11 cellular contexts compared by ENCODE assay signal in genomic region chr3:120498947-120499346, GRCh38. TPM values are rescaled to one million over a fixed set of nuclear protein-coding genes. Genes with fewer than 3 reads are reported as not detected.
DNase-seq lines count a peak whose midpoint lies in the region; ATAC-seq, FAIRE-seq and TF ChIP-seq lines count a peak whose summit lies in the region.
"Had no signal": no experiment of that assay in that cellular context is flagged by ENCODE, and none has a peak within 500 bp of the region (broad histone marks: within the 10 kb centered on the region; RNA-seq: fewer than 3 reads in every experiment).

No MANE protein-coding gene starts in this region.

- H3K18ac ChIP-seq in mesenchymal stem cell (ENCODE audit: low read depth in 1 of 2, low read length in 2 of 2), result no peak overlapping the region

- H3K4me3 ChIP-seq in A549 (no peak overlapping the region), endodermal cell (ENCODE audit: low read length) (no peak overlapping the region), mesenchymal stem cell (ENCODE audit: insufficient read depth in 1 of 2, low read depth in 1 of 2, low read length in 2 of 2) (peak overlapping the region in 1 of 2 experiments; percentile 18), small intestine (ENCODE audit: low read depth in 1 of 2, low read length in 2 of 2) (no peak overlapping the region)
- H3K4me3 ChIP-seq: BLaER1 had no signal

- POLR2A ChIA-PET in A549 (lab: Yijun Ruan, JAX), result no interaction called here

- no peaks in the 10 kb centered on the region for H3K27me3 ChIP-seq in endodermal cell (ENCODE audit: control insufficient read depth, insufficient read depth, low read length, poor library complexity, severe bottlenecking)
- no peaks in the 10 kb centered on the region for H3K27me3 ChIP-seq in mesenchymal stem cell (ENCODE audit: control insufficient read depth in 1 of 2, insufficient read depth in 1 of 2, low read length in 2 of 2)
- no peaks in the 10 kb centered on the region for H3K27me3 ChIP-seq in small intestine (ENCODE audit: control insufficient read depth in 2 of 2, insufficient read depth in 2 of 2, low read length in 2 of 2)
- H3K27me3 ChIP-seq: BLaER1 had no signal

- peaks cover 31% of the 10 kb centered on the region for H3K4me1 ChIP-seq in A549
- no peaks in the 10 kb centered on the region for H3K4me1 ChIP-seq in endodermal cell (ENCODE audit: control insufficient read depth, insufficient read depth, low read length)
- peaks cover 1% of the 10 kb centered on the region for H3K4me1 ChIP-seq in mesenchymal stem cell (ENCODE audit: control insufficient read depth, insufficient read depth, low read depth, low read length)
- H3K4me1 ChIP-seq in small intestine (ENCODE audit: control insufficient read depth in 2 of 2, insufficient read depth in 1 of 2, low read depth in 1 of 2, low read length in 1 of 2), result no peaks in the 10 kb centered on the region
- H3K4me1 ChIP-seq: BLaER1 had no signal

- no peak for TF ChIP-seq RAD21 in A549 (conservative IDR thresholded peaks at IDR 0.05 in 1 of 2, IDR thresholded peaks at IDR 0.05 in 1 of 2)

- H3K27ac ChIP-seq in A549, result peak overlapping the region in 1 of 2 experiments; percentile 51; a peak in 2 of 6 replicates
- H3K27ac ChIP-seq in endodermal cell (ENCODE audit: low read depth, low read length), result no peak overlapping the region
- H3K27ac ChIP-seq in mesenchymal stem cell (ENCODE audit: low read length, poor library complexity, severe bottlenecking), result peak overlapping the region; percentile 71
- no peak overlapping the region for H3K27ac ChIP-seq in small intestine (ENCODE audit: low read depth in 1 of 2, low read length in 1 of 2)
- H3K27ac ChIP-seq: BLaER1, RWPE1 had no signal

- H2BK120ac ChIP-seq in mesenchymal stem cell (ENCODE audit: low read depth, low read length), result no peak overlapping the region

- H3K9ac ChIP-seq in endodermal cell (ENCODE audit: extremely low read depth, low read length, poor library complexity, severe bottlenecking) (no peak overlapping the region), mesenchymal stem cell (ENCODE audit: low read length) (peak overlapping the region; percentile 87)
- H3K9ac ChIP-seq: BLaER1 had no signal

- H4K8ac ChIP-seq in mesenchymal stem cell (ENCODE audit: low read length), result no peak overlapping the region

- H3K36me3 ChIP-seq in endodermal cell (ENCODE audit: control insufficient read depth, insufficient read depth, low read length) (no peaks in the 10 kb centered on the region), mesenchymal stem cell (ENCODE audit: control insufficient read depth in 1 of 2, insufficient read depth in 2 of 2, low read depth in 1 of 2, low read length in 2 of 2) (no peaks in the 10 kb centered on the region), small intestine (ENCODE audit: control insufficient read depth in 2 of 2, insufficient read depth in 2 of 2, low read length in 2 of 2) (no peaks in the 10 kb centered on the region)
- H3K36me3 ChIP-seq: BLaER1 had no signal

- CTCF ChIA-PET in A549 (lab: Yijun Ruan, JAX), result interaction anchor here (0.8 to 1.2 kb wide), 2 partner anchors 11 to 13 kb away, joined by 3 to 4 read pairs; no protein-coding TSS in a partner anchor

- peak overlapping the region; percentile 18; the same call in 2 of the 3 replicates for H3K4me2 ChIP-seq in A549
- no peak overlapping the region for H3K4me2 ChIP-seq in mesenchymal stem cell (ENCODE audit: low read length, poor library complexity, severe bottlenecking)
- H3K4me2 ChIP-seq: BLaER1 had no signal

- peak; percentile 80 to 86; a peak in 5 of 6 replicates for ATAC-seq in A549
- ATAC-seq in GM19035 (IDR thresholded peaks at IDR 0.05; ENCODE audit: unreplicated experiment), result no peak
- ATAC-seq: activated T-cell treated with anti-CD3 and anti-CD28 coated beads, Interleukin-2, amount 50 U/mL, for 4 hours had no signal

- TF ChIP-seq EP300 in A549 (IDR thresholded peaks at IDR 0.05), result no peak

- H2AK5ac ChIP-seq in mesenchymal stem cell (ENCODE audit: low read length, severe bottlenecking), result no peak overlapping the region

- no peaks in the 10 kb centered on the region for H3K27me3 Mint-ChIP-seq in endodermal cell (ENCODE audit: insufficient read depth)

- no peak overlapping the region for H2AFZ ChIP-seq in mesenchymal stem cell (ENCODE audit: low read depth, low read length)

- H3K4me3 Mint-ChIP-seq in endodermal cell, result no peak overlapping the region
- H3K4me3 Mint-ChIP-seq: activated T-cell treated with anti-CD3 and anti-CD28 coated beads, Interleukin-2, amount 50 U/mL, for 4 hours had no signal

- FAIRE-seq in A549 (lab: Jason Lieb, UNC), result no peak
- no peak for FAIRE-seq in small intestine (lab: Jason Lieb, UNC)

- H4K91ac ChIP-seq in mesenchymal stem cell (ENCODE audit: low read length), result no peak overlapping the region

- peaks cover 11% of the 10 kb centered on the region for H3K4me1 Mint-ChIP-seq in endodermal cell

- no peaks in the 10 kb centered on the region for H3K79me1 ChIP-seq in mesenchymal stem cell (replicated peaks; ENCODE audit: low read length, poor library complexity, severe bottlenecking)

- no peaks in the 10 kb centered on the region for H3K36me3 Mint-ChIP-seq in endodermal cell (ENCODE audit: low read depth)

- H2BK12ac ChIP-seq in mesenchymal stem cell (ENCODE audit: low read length in 2 of 2), result no peak overlapping the region

- peaks cover 25% of the 10 kb centered on the region for H3K9me3 Mint-ChIP-seq in endodermal cell

- H2BK5ac ChIP-seq in mesenchymal stem cell (ENCODE audit: low read depth, low read length, poor library complexity, severe bottlenecking), result peak overlapping the region; percentile 1

- no peak overlapping the region for H2BK15ac ChIP-seq in mesenchymal stem cell (ENCODE audit: low read depth, poor library complexity, severe bottlenecking)

- no peak overlapping the region for H3K23ac ChIP-seq in mesenchymal stem cell (ENCODE audit: low read length in 2 of 2)

- no peak for TF ChIP-seq POLR2A in A549 (IDR thresholded peaks at IDR 0.05; ENCODE audit: low read length)

- H3K9me3 ChIP-seq in A549 (peaks cover 8% of the 10 kb centered on the region), endodermal cell (ENCODE audit: control insufficient read depth, low read length) (peaks cover 24% of the 10 kb centered on the region), mesenchymal stem cell (ENCODE audit: control insufficient read depth, low read length) (peaks cover 6% of the 10 kb centered on the region), small intestine (ENCODE audit: control insufficient read depth, low read depth) (no peaks in the 10 kb centered on the region)

- peak in 1 of 2 experiments; percentile 43 for DNase-seq in A549 (ENCODE audit: low read depth in 1 of 2, low spot score in 1 of 2)
- peak; percentile 89 for DNase-seq in LHCN-M2 (ENCODE audit: low read depth)
- DNase-seq in endodermal cell, result peak; percentile 65
- peak; percentile 92 for DNase-seq in mesenchymal stem cell
- no peak for DNase-seq in NCI-H82 (lab: John Stamatoyannopoulos, UW)
- no peak for DNase-seq in NK-92 treated with Interleukin-12 subunit alpha and Interleukin-12 subunit beta, amount 100 ng/mL, for 24 hours (lab: John Stamatoyannopoulos, UW)
- no peak for DNase-seq in small intestine
- DNase-seq: activated T-cell treated with anti-CD3 and anti-CD28 coated beads, Interleukin-2, amount 50 U/mL, for 4 hours had no signal

- no peak overlapping the region for H3K27ac Mint-ChIP-seq in endodermal cell

- TF ChIP-seq CTCF in A549 (IDR thresholded peaks at IDR 0.05) (no peak), endodermal cell (conservative IDR thresholded peaks at IDR 0.05) (no peak)

- H3K4ac ChIP-seq in mesenchymal stem cell (ENCODE audit: low read depth in 1 of 2, low read length in 2 of 2), result no peak overlapping the region

- no peak overlapping the region for H3K14ac ChIP-seq in mesenchymal stem cell (ENCODE audit: low read length in 2 of 2)

TF ChIP-seq in A549, 52 proteins besides CTCF, POLR2A, EP300 and RAD21 (continues in another document):
- TF ChIP-seq HOXB5 (CRISPR knock-in tag; IDR thresholded peaks at IDR 0.05) (no peak), NPAS2 (CRISPR knock-in tag; IDR thresholded peaks at IDR 0.05; ENCODE audit: borderline replicate concordance) (no peak), FOXS1 (CRISPR knock-in tag; IDR thresholded peaks at IDR 0.05) (no peak), RFX5 (IDR thresholded peaks at IDR 0.05) (no peak), SREBF2 (IDR thresholded peaks at IDR 0.05) (no peak), HMGXB4 (CRISPR knock-in tag; IDR thresholded peaks at IDR 0.05; ENCODE audit: borderline replicate concordance) (no peak), EHF (CRISPR knock-in tag; IDR thresholded peaks at IDR 0.05) (no peak), PHF8 (IDR thresholded peaks at IDR 0.05; ENCODE audit: borderline replicate concordance, low read depth) (no peak), KDM1A (IDR thresholded peaks at IDR 0.05; ENCODE audit: low read depth) (no peak), JUN (IDR thresholded peaks at IDR 0.05) (no peak), MAFK (IDR thresholded peaks at IDR 0.05; ENCODE audit: partially characterized antibody) (no peak), CBX8 (IDR thresholded peaks at IDR 0.05) (no peak)

RNA-seq across cellular contexts. Expression of gene FSTL1, which starts 48.2 kb away (rescaled TPM):
- polyA plus RNA-seq in A549 (2011; rRNA removed), result 57.7 and 84.7 TPM in 2 replicates
- polyA plus RNA-seq in A549 (2012; cell fraction: cytosol; rRNA removed), result 33.0 and 40.2 TPM in 2 replicates
- 37.2 and 50.3 TPM in 2 replicates for polyA plus RNA-seq in A549 (2012; cell fraction: nucleus; rRNA removed)
- polyA plus RNA-seq in A549 (2017; fragmentation: RNase III; extraction: RNeasy Plus Mini Kit Qiagen cat#74134 plus additional on column Dnase treatment), result 115 to 119 TPM (median 118 TPM) in 3 replicates
- 63.4 and 78.2 TPM in 2 replicates for polyA minus RNA-seq in A549 (2011; rRNA and poly(A)+ RNA removed)
- total RNA-seq in LHCN-M2 (2014; rRNA removed), result 194 and 212 TPM in 2 replicates
- 289 TPM for polyA plus RNA-seq in LHCN-M2 (2012)
- total RNA-seq in endodermal cell, result 100 to 1,000 TPM; 309 to 379 TPM
- 346 TPM for polyA plus RNA-seq in endodermal cell (2013, experiment 1 of 2)
- 337 TPM for polyA plus RNA-seq in endodermal cell (2013, experiment 2 of 2)
- 544 TPM for polyA plus RNA-seq in mesenchymal stem cell (2013, experiment 1 of 2)
- polyA plus RNA-seq in mesenchymal stem cell (2013, experiment 2 of 2), result 562 TPM
- polyA plus RNA-seq in small intestine, result 10 to 100 TPM in 1 of 3 donors, 1 to 10 TPM in 2; 1.3 to 90.1 (median 2.7) TPM

Comparison
In these comparisons a context has a peak if more than half of its experiments do, and no peak if none do; other contexts are left out.
1. DNase-seq: peak in LHCN-M2 (single experiment), endodermal cell (single experiment) and mesenchymal stem cell (single experiment); none in NCI-H82 (single experiment), NK-92 treated with Interleukin-12 subunit alpha and Interleukin-12 subunit beta, amount 100 ng/mL, for 24 hours (single experiment) and small intestine (single experiment).